8 cellular contexts compared by ENCODE assay signal in genomic region chr12:46661161-46661845, GRCh38.
DNase-seq lines count a peak whose midpoint lies in the region; ATAC-seq and TF ChIP-seq lines count a peak whose summit lies in the region.

No MANE protein-coding gene starts in this region.

- no peak overlapping the region for H3K4me3 Mint-ChIP-seq in stimulated activated effector memory CD8-positive, alpha-beta T cell treated with anti-CD3 and anti-CD28 coated beads, Interleukin-12 subunit alpha, Interleukin-12 subunit beta, amount 100 ng/mL, for 72 hours

- H3K4me1 Mint-ChIP-seq in stimulated activated effector memory CD8-positive, alpha-beta T cell treated with anti-CD3 and anti-CD28 coated beads, Interleukin-12 subunit alpha, Interleukin-12 subunit beta, amount 100 ng/mL, for 72 hours = peaks cover 31% of the 10 kb centered on the region

- TF ChIP-seq POLR2A in breast epithelium (IDR thresholded peaks at IDR 0.05) = no peak

- H3K4me3 ChIP-seq in breast epithelium = no peak overlapping the region

- H3K9me3 Mint-ChIP-seq in stimulated activated effector memory CD8-positive, alpha-beta T cell treated with anti-CD3 and anti-CD28 coated beads, Interleukin-12 subunit alpha, Interleukin-12 subunit beta, amount 100 ng/mL, for 72 hours = no peaks in the 10 kb centered on the region

- peak overlapping the region; percentile 15 for H3K27ac Mint-ChIP-seq in stimulated activated effector memory CD8-positive, alpha-beta T cell treated with anti-CD3 and anti-CD28 coated beads, Interleukin-12 subunit alpha, Interleukin-12 subunit beta, amount 100 ng/mL, for 72 hours

- intact Hi-C loops in breast epithelium (cut with DNase I; ENCODE audit: low total_unique reads) = no loop called here

- peak; percentile 95 for ATAC-seq in GM21526 (IDR thresholded peaks at IDR 0.05; ENCODE audit: low FRiP score, unreplicated experiment)
- peak; percentile 59 for ATAC-seq in stimulated activated effector memory CD8-positive, alpha-beta T cell treated with anti-CD3 and anti-CD28 coated beads, Interleukin-12 subunit alpha, Interleukin-12 subunit beta, amount 100 ng/mL, for 72 hours

- DNase-seq in GM04503 (ENCODE audit: low read depth) = peak; percentile 52
- peak; percentile 64 for DNase-seq in HS-5 (ENCODE audit: low read depth)
- DNase-seq in NOMO-1 treated with dmso at 0.1 percent for 144 hours (lab: John Stamatoyannopoulos, UW; ENCODE audit: unreplicated experiment) = peak; percentile 24
- no peak for DNase-seq in breast epithelium (ENCODE audit: low spot score in 2 of 2)
- peak; percentile 76 for DNase-seq in islet precursor cell
- DNase-seq in stimulated activated effector memory CD8-positive, alpha-beta T cell treated with anti-CD3 and anti-CD28 coated beads, Interleukin-12 subunit alpha, Interleukin-12 subunit beta, amount 100 ng/mL, for 72 hours (ENCODE audit: low spot score in 2 of 2) = no peak
- DNase-seq in stimulated activated naive CD4-positive, alpha-beta T cell treated with Interleukin-2 at 50 U/mL for 16 hours (lab: John Stamatoyannopoulos, UW) = no peak

- no peaks in the 10 kb centered on the region for H3K9me3 ChIP-seq in breast epithelium

- no peaks in the 10 kb centered on the region for H3K36me3 ChIP-seq in breast epithelium

- H3K27ac ChIP-seq in breast epithelium = peak overlapping the region; percentile 27 to 57

- H3K27me3 ChIP-seq in breast epithelium = no peaks in the 10 kb centered on the region

- H3K4me1 ChIP-seq in breast epithelium = peaks cover 5 to 6% of the 10 kb centered on the region in 2 donors

- TF ChIP-seq CTCF in breast epithelium (IDR thresholded peaks at IDR 0.05) = peak; percentile 79 to 87 (median 79)

- H3K36me3 Mint-ChIP-seq in stimulated activated effector memory CD8-positive, alpha-beta T cell treated with anti-CD3 and anti-CD28 coated beads, Interleukin-12 subunit alpha, Interleukin-12 subunit beta, amount 100 ng/mL, for 72 hours = no peaks in the 10 kb centered on the region

Comparison
In these comparisons a context has a peak if more than half of its experiments do, and no peak if none do; other contexts are left out.
1. DNase-seq: peak in GM04503 (single experiment), HS-5 (single experiment), NOMO-1 treated with dmso at 0.1 percent for 144 hours (single experiment) and islet precursor cell (single experiment); none in breast epithelium (0 of 2), stimulated activated effector memory CD8-positive, alpha-beta T cell treated with anti-CD3 and anti-CD28 coated beads, Interleukin-12 subunit alpha, Interleukin-12 subunit beta, amount 100 ng/mL, for 72 hours (0 of 2) and stimulated activated naive CD4-positive, alpha-beta T cell treated with Interleukin-2 at 50 U/mL for 16 hours (single experiment).